Comparison of ENCODE assay signal across 24 cellular contexts in genomic region chr2:25443766-25444165, GRCh38.
"Had no signal": no experiment of that assay in that cellular context is flagged by ENCODE, and none has a peak within 500 bp of the region (broad histone marks: within the 10 kb centered on the region; RNA-seq: fewer than 3 reads in every experiment).

No MANE protein-coding gene starts in this region.

- H3K27me3 ChIP-seq: stomach, suprapubic skin, testis, thyroid gland, tibial artery, tibial nerve, transverse colon, upper lobe of left lung, upper lobe of right lung, uterus, vagina had no signal

- H3K27ac ChIP-seq: suprapubic skin, testis, thoracic aorta, tibial artery, tibial nerve, transverse colon, upper lobe of left lung, upper lobe of right lung, uterus, vagina had no signal

- H3K4me3 ChIP-seq: stomach, suprapubic skin, testis, thoracic aorta, thyroid gland, tibial artery, tibial nerve, transverse colon, upper lobe of left lung, upper lobe of right lung, uterus, vagina had no signal

- H3K4me1 ChIP-seq: suprapubic skin, tibial artery, tibial nerve, transverse colon, upper lobe of left lung, upper lobe of right lung, uterus had no signal

- H3K36me3 ChIP-seq: stomach, suprapubic skin, thoracic aorta, thyroid gland, tibial artery, tibial nerve, transverse colon, upper lobe of left lung, upper lobe of right lung, uterus, vagina had no signal

- H3K9me3 ChIP-seq: stomach, suprapubic skin, testis, thoracic aorta, thyroid gland, tibial artery, tibial nerve, transverse colon, upper lobe of left lung, upper lobe of right lung, uterus, vagina had no signal

- FAIRE-seq: urothelium cell line had no signal

- DNase-seq: stimulated activated CD4-positive, alpha-beta T cell treated with anti-CD3 and anti-CD28 coated beads, Interleukin-2, amount 100 ng/mL, for 48 hours; stimulated activated CD4-positive, alpha-beta T cell treated with anti-CD3 and anti-CD28 coated beads, Interleukin-4, amount 100 ng/mL, for 1 hour; stimulated activated CD4-positive, alpha-beta T cell treated with anti-CD3 and anti-CD28 coated beads, Interleukin-4, amount 100 ng/mL, for 24 hours; stimulated activated CD4-positive, alpha-beta T cell treated with anti-CD3 and anti-CD28 coated beads, Interleukin-4, amount 100 ng/mL, for 4 hours; stimulated activated CD8-positive, alpha-beta memory T cell treated with anti-CD3 and anti-CD28 coated beads, Interleukin-4, amount 100 ng/mL, for 48 hours; stimulated activated naive B cell treated with anti-CD40 and anti-IgM and Interleukin-4, amounts not matched to agents 10 μg/mL and 1 μg/mL and 100 μg/mL, for 72 hours; stimulated activated naive CD4-positive, alpha-beta T cell; stimulated activated naive CD4-positive, alpha-beta T cell treated with Interleukin-2 at 50 U/mL for 16 hours; stimulated activated naive CD8-positive, alpha-beta T cell treated with anti-CD3 and anti-CD28 coated beads, Interleukin-15, amount 100 ng/mL, for 72 hours; stimulated activated naive CD8-positive, alpha-beta T cell treated with anti-CD3 and anti-CD28 coated beads, Interleukin-15, Interleukin-2, amounts not matched to agents 100 U/mL and 50 U/mL, for 24 hours; stomach; substantia nigra; testis; thyroid gland; tibial artery; transverse colon; upper lobe of left lung; upper lobe of right lung; uterus had no signal
